11 cellular contexts compared by ENCODE assay signal in the genomic region with DNA sequence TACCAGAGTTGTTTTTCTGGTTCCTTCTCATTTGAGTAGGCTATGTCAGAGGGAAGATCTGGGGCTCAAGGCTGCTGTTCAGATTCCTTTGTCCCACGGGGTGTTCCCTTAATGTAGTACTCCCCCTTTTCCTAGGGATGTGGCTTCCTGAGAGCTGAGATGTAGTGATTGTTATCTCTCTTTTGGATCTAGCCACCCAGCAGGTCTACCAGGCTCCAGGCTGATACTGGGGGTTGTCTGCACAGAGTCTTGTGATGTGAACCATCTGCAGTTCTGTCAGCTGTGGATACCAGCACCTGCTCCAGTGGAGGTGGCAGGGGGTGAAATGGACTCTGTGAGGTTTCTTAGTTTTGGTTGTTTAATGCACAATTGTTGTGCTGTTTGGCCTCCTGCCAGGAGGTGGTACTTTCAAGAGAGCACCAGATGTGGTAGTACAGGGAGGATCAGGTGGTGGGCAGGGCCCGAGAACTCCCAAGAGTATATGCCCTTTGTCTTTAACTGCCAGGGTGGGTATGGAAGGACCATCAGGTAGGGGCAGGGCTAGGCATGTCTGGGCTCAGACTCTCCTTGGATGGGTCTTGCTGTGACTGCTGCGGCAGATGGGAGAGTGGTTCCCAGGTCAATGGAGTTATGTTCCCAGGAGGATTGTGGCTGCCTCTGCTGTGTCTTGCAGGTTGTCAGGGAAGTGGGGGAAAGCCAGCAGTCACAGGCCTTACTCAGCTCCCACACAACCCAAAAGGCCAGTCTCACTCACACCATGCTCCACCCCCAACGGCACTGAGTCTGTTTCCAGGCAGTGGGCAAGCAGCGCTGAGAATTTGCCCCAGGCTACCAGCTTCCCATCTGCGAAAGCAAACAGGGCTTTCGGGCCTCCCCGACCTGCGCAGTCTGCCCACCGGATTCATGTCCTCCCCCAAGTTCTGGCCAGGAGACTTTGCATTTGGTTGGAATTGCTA.
DNase-seq lines count a peak whose midpoint lies in the region; ATAC-seq and TF ChIP-seq lines count a peak whose summit lies in the region.
"Had no signal": no experiment of that assay in that cellular context is flagged by ENCODE, and none has a peak within 500 bp of the region (broad histone marks: within the 10 kb centered on the region; RNA-seq: fewer than 3 reads in every experiment).

No MANE protein-coding gene starts in this region.

- intact Hi-C loops in CD14-positive monocyte (cut with micrococcal nuclease), result no loop called here
- intact Hi-C loops in left ventricle myocardium superior (cut with micrococcal nuclease), result no loop called here

- no peaks in the 10 kb centered on the region for H3K27me3 ChIP-seq in hepatocyte

- no peaks in the 10 kb centered on the region for H3K36me3 ChIP-seq in hepatocyte (replicated peaks; ENCODE audit: insufficient read depth, low read depth)

- H3K27ac Mint-ChIP-seq in CD14-positive monocyte, result peak overlapping the region in 2 of 7 donors; percentile 30 to 42
- H3K27ac Mint-ChIP-seq: activated naive CD8-positive, alpha-beta T cell treated with anti-CD3 and anti-CD28 coated beads, Interleukin-2, amount 10 ng/mL, durations not matched to agents 7 days and 5 days; T-cell had no signal

- 73% methylated on average over 10 of the region's 10 CpGs for WGBS in hepatocyte (ENCODE audit: low lambda C conversion rate, missing lambda C conversion rate)

- ATAC-seq in GM18520 (IDR thresholded peaks at IDR 0.05; ENCODE audit: unreplicated experiment) (peak; percentile 46), HG03064 (IDR thresholded peaks at IDR 0.05; ENCODE audit: low read depth, unreplicated experiment) (peak; percentile 68), left ventricle myocardium superior (no peak)
- ATAC-seq: T-cell had no signal

- H4K20me1 ChIP-seq in hepatocyte (ENCODE audit: insufficient read depth, poor library complexity, severe bottlenecking), result no peaks in the 10 kb centered on the region

- H3K9me3 Mint-ChIP-seq in CD14-positive monocyte, result peaks cover 10 to 33% (median 21%) of the 10 kb centered on the region in 7 donors
- H3K9me3 Mint-ChIP-seq: activated naive CD8-positive, alpha-beta T cell treated with anti-CD3 and anti-CD28 coated beads, Interleukin-2, amount 10 ng/mL, durations not matched to agents 7 days and 5 days had no signal

- H3K36me3 Mint-ChIP-seq in CD14-positive monocyte, result peaks cover 2 to 3% of the 10 kb centered on the region in 2 donors
- H3K36me3 Mint-ChIP-seq: activated naive CD8-positive, alpha-beta T cell treated with anti-CD3 and anti-CD28 coated beads, Interleukin-2, amount 10 ng/mL, durations not matched to agents 7 days and 5 days; T-cell had no signal

- H3K4me2 ChIP-seq in hepatocyte, result no peak overlapping the region

- peaks cover 20% of the 10 kb centered on the region for H3K4me1 Mint-ChIP-seq in CD14-positive monocyte

- H3K9me3 ChIP-seq in hepatocyte (ENCODE audit: low read depth), result no peaks in the 10 kb centered on the region

- H3K4me1 ChIP-seq in hepatocyte (ENCODE audit: insufficient read depth), result peaks cover 9% of the 10 kb centered on the region

- H3K4me3 ChIP-seq in hepatocyte, result no peak overlapping the region

- TF ChIP-seq CTCF in CD14-positive monocyte (IDR thresholded peaks at IDR 0.05), result no peak
- TF ChIP-seq CTCF in hepatocyte (IDR thresholded peaks at IDR 0.05; ENCODE audit: poor library complexity), result no peak

- no peak overlapping the region for H3K4me3 Mint-ChIP-seq in CD14-positive monocyte
- H3K4me3 Mint-ChIP-seq: activated naive CD8-positive, alpha-beta T cell treated with anti-CD3 and anti-CD28 coated beads, Interleukin-2, amount 10 ng/mL, durations not matched to agents 7 days and 5 days; naive B cell; T-cell had no signal

- DNase-seq in NCI-H748 treated with DMSO at 0.1 percent for 48 hours (lab: John Stamatoyannopoulos, UW), result peak; percentile 78
- DNase-seq in myocyte (ENCODE audit: low read depth), result peak; percentile 35
- DNase-seq in CD14-positive monocyte (ENCODE audit: low spot score), result no peak
- DNase-seq in activated naive CD4-positive, alpha-beta T cell (lab: John Stamatoyannopoulos, UW), result no peak
- DNase-seq in hepatocyte (ENCODE audit: low spot score), result no peak
- DNase-seq in left ventricle myocardium superior, result no peak
- DNase-seq: activated naive CD8-positive, alpha-beta T cell treated with anti-CD3 and anti-CD28 coated beads, Interleukin-2, amount 10 ng/mL, durations not matched to agents 7 days and 5 days; naive B cell had no signal

- no peak overlapping the region for H2AFZ ChIP-seq in hepatocyte

- no peaks in the 10 kb centered on the region for H3K79me2 ChIP-seq in hepatocyte

- H3K27me3 Mint-ChIP-seq in CD14-positive monocyte (ENCODE audit: low read depth in 3 of 3), result peaks cover 0 to 2% (median 0%) of the 10 kb centered on the region in 3 donors

- H3K9me2 ChIP-seq in hepatocyte (replicated peaks; ENCODE audit: insufficient read depth), result no peaks in the 10 kb centered on the region

- H3K27ac ChIP-seq in hepatocyte, result no peak overlapping the region

Comparison
In these comparisons a context has a peak if more than half of its experiments do, and no peak if none do; other contexts are left out.
1. DNase-seq: peak in NCI-H748 treated with DMSO at 0.1 percent for 48 hours (single experiment) and myocyte (single experiment); none in CD14-positive monocyte (single experiment), activated naive CD4-positive, alpha-beta T cell (0 of 4), hepatocyte (single experiment) and left ventricle myocardium superior (single experiment).